ENCODE assay signal across 11 cellular contexts in genomic region chr9:87276851-87277251, GRCh38.
DNase-seq lines count a peak whose midpoint lies in the region; TF ChIP-seq lines count a peak whose summit lies in the region.
"Had no signal": no experiment of that assay in that cellular context is flagged by ENCODE, and none has a peak within 500 bp of the region (broad histone marks: within the 10 kb centered on the region; RNA-seq: fewer than 3 reads in every experiment).

No MANE protein-coding gene starts in this region.

- no peaks in the 10 kb centered on the region for H4K20me1 ChIP-seq in osteoblast (ENCODE audit: insufficient read depth, low read length)

- H3K27ac ChIP-seq in osteoblast (ENCODE audit: low read depth, low read length), result peak overlapping the region; percentile 95
- H3K27ac ChIP-seq: thyroid gland had no signal

- H3K36me3 ChIP-seq in osteoblast (ENCODE audit: insufficient read depth, low read length), result no peaks in the 10 kb centered on the region
- H3K36me3 ChIP-seq in HAP-1 (replicated peaks), result no peaks in the 10 kb centered on the region
- H3K36me3 ChIP-seq: thyroid gland had no signal

- in situ Hi-C loops in G401 (cut with HindIII; ENCODE audit: low sequenced_read_pairs) (no loop called here), HAP-1 (cut with MboI; ENCODE audit: low sequenced_read_pairs) (no loop called here)

- H2AFZ ChIP-seq in osteoblast (ENCODE audit: low read length), result peak overlapping the region; percentile 40

- H3K79me2 ChIP-seq in osteoblast (ENCODE audit: insufficient read depth, low read length), result no peaks in the 10 kb centered on the region

- DNase-seq in EH (ENCODE audit: low read depth), result peak; percentile 86
- DNase-seq in Jurkat, Clone E6-1 (ENCODE audit: low read depth, low spot score), result peak; percentile 7
- DNase-seq in cardiac fibroblast (ENCODE audit: low read depth in 2 of 2), result peak; percentile 48 to 74
- peak; percentile 80 for DNase-seq in osteoblast (ENCODE audit: insufficient read length, low spot score, missing footprints)
- DNase-seq in stimulated activated CD4-positive, alpha-beta T cell treated with anti-CD3 and anti-CD28 coated beads, Interleukin-4, amount 100 ng/mL, for 1 hour, result no peak
- no peak for DNase-seq in G401 (ENCODE audit: low spot score)
- DNase-seq in HAP-1 (ENCODE audit: low spot score in 2 of 2), result no peak
- DNase-seq in DMS 273 treated with DMSO at 0.1 percent for 48 hours (lab: John Stamatoyannopoulos, UW), result no peak
- DNase-seq: Calu3, NCI-H1694 treated with DMSO at 0.1 percent for 48 hours, thyroid gland had no signal

- H3K4me2 ChIP-seq in osteoblast (ENCODE audit: insufficient read depth, low read length), result peak overlapping the region; percentile 73

- TF ChIP-seq CTCF in cardiac fibroblast (IDR thresholded peaks at IDR 0.05; ENCODE audit: low read depth, low read length) (no peak), osteoblast (IDR thresholded peaks at IDR 0.05; ENCODE audit: extremely low read depth, low read depth, low read length) (no peak)

- H3K4me3 ChIP-seq in Jurkat, Clone E6-1 (ENCODE audit: low read length), result no peak overlapping the region
- H3K4me3 ChIP-seq in cardiac fibroblast (replicated peaks in 1 of 2; ENCODE audit: low read depth in 2 of 2, low read length in 2 of 2) (no peak overlapping the region), osteoblast (ENCODE audit: insufficient read depth, low read length) (peak overlapping the region; percentile 19), HAP-1 (no peak overlapping the region)
- H3K4me3 ChIP-seq: thyroid gland had no signal

- H3K27me3 ChIP-seq in osteoblast (ENCODE audit: insufficient read depth, low read length) (no peaks in the 10 kb centered on the region), HAP-1 (ENCODE audit: low read depth) (no peaks in the 10 kb centered on the region)
- H3K27me3 ChIP-seq: thyroid gland had no signal

- H3K9me3 ChIP-seq in osteoblast (ENCODE audit: low read depth, low read length) (no peaks in the 10 kb centered on the region), HAP-1 (no peaks in the 10 kb centered on the region)
- H3K9me3 ChIP-seq: thyroid gland had no signal

- peaks cover 53% of the 10 kb centered on the region for H3K4me1 ChIP-seq in osteoblast (ENCODE audit: insufficient read depth, low read length)
- no peaks in the 10 kb centered on the region for H3K4me1 ChIP-seq in HAP-1

Comparison
In these comparisons a context has a peak if more than half of its experiments do, and no peak if none do; other contexts are left out.
1. DNase-seq: peak in EH (single experiment), Jurkat, Clone E6-1 (single experiment), cardiac fibroblast (2 of 2) and osteoblast (single experiment); none in stimulated activated CD4-positive, alpha-beta T cell treated with anti-CD3 and anti-CD28 coated beads, Interleukin-4, amount 100 ng/mL, for 1 hour (single experiment), G401 (single experiment), HAP-1 (0 of 2) and DMS 273 treated with DMSO at 0.1 percent for 48 hours (single experiment).